28 cellular contexts compared by ENCODE assay signal in the genomic region with DNA sequence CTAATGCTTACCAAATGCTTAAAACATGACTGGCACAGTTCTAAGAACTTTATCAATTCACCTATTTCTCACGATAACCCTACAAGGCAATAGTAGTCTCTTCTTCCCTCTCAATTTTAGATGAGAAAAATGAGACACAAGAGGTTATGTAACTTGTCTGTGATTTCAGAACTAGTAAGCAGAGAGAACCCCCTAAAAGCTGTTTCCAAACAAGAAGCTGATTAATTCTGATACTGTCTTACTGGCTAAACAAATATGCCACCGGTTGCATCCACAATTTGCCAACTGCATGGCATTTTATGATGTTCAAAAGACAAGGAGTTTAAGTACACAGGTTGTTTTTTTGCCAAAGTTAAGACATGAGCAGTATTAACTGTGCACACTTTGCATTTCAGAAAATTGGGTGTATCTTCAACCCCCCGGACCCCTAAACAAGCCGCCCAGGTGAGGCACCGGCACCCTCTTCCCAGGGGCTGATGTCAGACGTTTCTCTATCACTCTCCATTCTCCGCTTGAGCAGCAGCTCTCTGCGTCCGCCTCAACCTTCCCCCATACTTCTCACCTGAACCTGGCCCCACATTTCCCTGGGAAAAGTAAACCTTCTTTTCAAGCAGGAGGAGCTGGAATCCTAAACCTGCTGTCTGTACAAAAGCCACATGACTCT.
"Had no signal": no experiment of that assay in that cellular context is flagged by ENCODE, and none has a peak within 500 bp of the region (broad histone marks: within the 10 kb centered on the region; RNA-seq: fewer than 3 reads in every experiment).

No MANE protein-coding gene starts in this region.

- H3K27ac Mint-ChIP-seq: activated CD4-positive, alpha-beta memory T cell treated with anti-CD3 and anti-CD28 coated beads for 36 hours; activated CD4-positive, alpha-beta T cell treated with anti-CD3 and anti-CD28 coated beads, Interleukin-2, amount 10 ng/mL, durations not matched to agents 7 days and 5 days; activated naive CD4-positive, alpha-beta T cell treated with anti-CD3 and anti-CD28 coated beads for 36 hours; activated naive CD8-positive, alpha-beta T cell; brain; T-cell had no signal

- H3K27ac ChIP-seq: SK-N-MC, VCaP had no signal

- H3K4me3 ChIP-seq: SK-N-MC had no signal

- H3K4me1 Mint-ChIP-seq: brain had no signal

- H3K9me3 Mint-ChIP-seq: activated CD4-positive, alpha-beta memory T cell treated with anti-CD3 and anti-CD28 coated beads for 36 hours; activated naive CD4-positive, alpha-beta T cell treated with anti-CD3 and anti-CD28 coated beads for 36 hours; activated T-cell treated with anti-CD3 and anti-CD28 coated beads, Interleukin-2, amount 50 U/mL, for 4 hours; central memory CD8-positive, alpha-beta T cell; T-cell had no signal

- DNase-seq: activated CD4-positive, alpha-beta memory T cell treated with anti-CD3 and anti-CD28 coated beads for 36 hours; activated CD4-positive, alpha-beta T cell treated with anti-CD3 and anti-CD28 coated beads, Interleukin-2, amount 10 ng/mL, durations not matched to agents 7 days and 5 days; activated CD4-positive, CD25-positive, alpha-beta regulatory T cell; activated CD8-positive, alpha-beta memory T cell treated with anti-CD3 and anti-CD28 coated beads for 24 hours; activated gamma-delta T cell; activated naive CD4-positive, alpha-beta T cell treated with anti-CD3 and anti-CD28 coated beads for 36 hours; activated T-cell treated with anti-CD3 and anti-CD28 coated beads, Interleukin-2, amount 50 U/mL, for 4 hours; amygdala; MV-4-11; NCI-H1092 treated with DMSO at 0.1 percent for 48 hours; NCI-H1417 treated with DMSO at 0.1 percent for 48 hours; NCI-H1694 treated with DMSO at 0.1 percent for 48 hours; NCI-H2029 treated with DMSO at 0.1 percent for 48 hours; NCI-H345; NCI-H510A treated with DMSO at 0.1 percent for 48 hours; NCI-H69; NK-92 treated with Interleukin-12 subunit alpha and Interleukin-12 subunit beta, amount 100 ng/mL, for 24 hours; OCI-M1; RPMI8226; T-cell had no signal

- ATAC-seq: activated T-cell treated with anti-CD3 and anti-CD28 coated beads, Interleukin-2, amount 50 U/mL, for 4 hours; Panc1; Right ventricle myocardium inferior; T-cell had no signal

- H3K4me3 Mint-ChIP-seq: activated CD4-positive, alpha-beta memory T cell treated with anti-CD3 and anti-CD28 coated beads for 36 hours; activated CD4-positive, alpha-beta T cell treated with anti-CD3 and anti-CD28 coated beads, Interleukin-2, amount 10 ng/mL, durations not matched to agents 7 days and 5 days; activated naive CD4-positive, alpha-beta T cell treated with anti-CD3 and anti-CD28 coated beads for 36 hours; activated naive CD8-positive, alpha-beta T cell; activated T-cell treated with anti-CD3 and anti-CD28 coated beads, Interleukin-2, amount 50 U/mL, for 4 hours; brain; central memory CD8-positive, alpha-beta T cell; T-cell had no signal

- FAIRE-seq: astrocyte had no signal

- H3K27me3 Mint-ChIP-seq: activated CD4-positive, alpha-beta memory T cell treated with anti-CD3 and anti-CD28 coated beads for 36 hours; activated CD4-positive, alpha-beta T cell treated with anti-CD3 and anti-CD28 coated beads, Interleukin-2, amount 10 ng/mL, durations not matched to agents 7 days and 5 days; activated naive CD8-positive, alpha-beta T cell; brain; central memory CD8-positive, alpha-beta T cell; T-cell had no signal
